29 cellular contexts compared by ENCODE assay signal in the genomic region with DNA sequence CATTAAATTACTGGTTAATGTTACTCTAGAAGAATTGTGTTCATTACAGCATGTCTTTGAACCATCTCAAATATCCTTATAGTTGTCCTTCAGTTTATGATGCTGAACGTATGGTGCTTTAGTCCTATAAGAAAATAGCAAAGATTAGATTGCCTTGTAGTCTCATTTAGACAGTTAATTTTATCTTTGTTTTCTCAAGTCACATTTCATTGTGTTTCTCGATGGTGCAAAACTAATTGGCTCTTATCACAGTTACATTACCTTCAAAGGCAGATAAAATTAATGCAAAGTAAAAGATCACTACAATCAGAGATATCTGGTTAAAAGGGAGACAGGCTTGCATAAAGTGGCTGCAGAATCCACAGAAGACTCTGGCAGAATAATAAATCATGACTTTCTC. TPM values are rescaled to one million over a fixed set of nuclear protein-coding genes. Genes with fewer than 3 reads are reported as not detected.
"Had no signal": no experiment of that assay in that cellular context is flagged by ENCODE, and none has a peak within 500 bp of the region (broad histone marks: within the 10 kb centered on the region; RNA-seq: fewer than 3 reads in every experiment).

No MANE protein-coding gene starts in this region.

- ATAC-seq: activated CD8-positive, alpha-beta T cell treated with anti-CD3 and anti-CD28 coated beads, Interleukin-2, amount 10 ng/mL, durations not matched to agents 7 days and 5 days; T-cell had no signal

- H3K4me3 Mint-ChIP-seq: activated CD8-positive, alpha-beta T cell treated with anti-CD3 and anti-CD28 coated beads, Interleukin-2, amount 10 ng/mL, durations not matched to agents 7 days and 5 days; activated naive CD8-positive, alpha-beta T cell treated with anti-CD3 and anti-CD28 coated beads, Interleukin-2, amount 10 ng/mL, durations not matched to agents 7 days and 5 days; T-cell had no signal

- H3K36me3 ChIP-seq: adrenal gland, colonic mucosa, MG63 had no signal

- H3K27ac Mint-ChIP-seq: activated CD8-positive, alpha-beta T cell treated with anti-CD3 and anti-CD28 coated beads, Interleukin-2, amount 10 ng/mL, durations not matched to agents 7 days and 5 days; activated naive CD8-positive, alpha-beta T cell treated with anti-CD3 and anti-CD28 coated beads, Interleukin-2, amount 10 ng/mL, durations not matched to agents 7 days and 5 days; T-cell had no signal

- DNase-seq: activated CD4-positive, alpha-beta T cell treated with anti-CD3 and anti-CD28 coated beads, Interleukin-2, amount 50 U/mL, for 4 hours; activated CD4-positive, CD25-positive, alpha-beta regulatory T cell; activated CD8-positive, alpha-beta memory T cell treated with anti-CD3 and anti-CD28 coated beads, Interleukin-2, amount 50 U/mL, for 48 hours; activated CD8-positive, alpha-beta T cell treated with anti-CD3 and anti-CD28 coated beads, Interleukin-2, amount 10 ng/mL, durations not matched to agents 7 days and 5 days; activated naive CD4-positive, alpha-beta T cell treated with anti-CD3 and anti-CD28 coated beads, Interleukin-2, amount 50 U/mL, for 16 hours; activated naive CD8-positive, alpha-beta T cell treated with anti-CD3 and anti-CD28 coated beads, Interleukin-2, amount 10 ng/mL, durations not matched to agents 7 days and 5 days; activated T-cell treated with anti-CD3 and anti-CD28 coated beads, Interleukin-2, amount 50 U/mL, for 1 hour; adrenal gland; anterior cingulate cortex; colonic mucosa; MG63; MV-4-11; NCI-H1105; NCI-H146; NCI-H2029; NCI-H226; NCI-H526; NCI-H82; SIG-M5; T-cell; T-helper 2 cell; T1000 had no signal

- H3K27me3 ChIP-seq: adrenal gland, colonic mucosa, MG63 had no signal

- H3K4me1 Mint-ChIP-seq: activated naive CD8-positive, alpha-beta T cell treated with anti-CD3 and anti-CD28 coated beads, Interleukin-2, amount 10 ng/mL, durations not matched to agents 7 days and 5 days; T-cell had no signal

- H3K27ac ChIP-seq: adrenal gland, colonic mucosa, SK-N-MC, VCaP had no signal

- H3K36me3 Mint-ChIP-seq: activated naive CD8-positive, alpha-beta T cell treated with anti-CD3 and anti-CD28 coated beads, Interleukin-2, amount 10 ng/mL, durations not matched to agents 7 days and 5 days; T-cell had no signal

- H3K4me1 ChIP-seq: colonic mucosa had no signal

- H3K4me3 ChIP-seq: adrenal gland, colonic mucosa, MG63, SK-N-MC had no signal

RNA-seq across cellular contexts. Expression of a gene that starts 24.4 kb away (rescaled TPM):
- total RNA-seq: activated CD8-positive, alpha-beta T cell treated with anti-CD3 and anti-CD28 coated beads, Interleukin-2, amount 10 ng/mL, durations not matched to agents 7 days and 5 days; activated naive CD8-positive, alpha-beta T cell treated with anti-CD3 and anti-CD28 coated beads, Interleukin-2, amount 10 ng/mL, durations not matched to agents 7 days and 5 days; adrenal gland; cardiac septum; cerebellum; colonic mucosa; NCI-H460; OCI-LY7; RPMI7951; T-cell had no signal
- polyA plus RNA-seq: adrenal gland had no signal
